In the genomic region with DNA sequence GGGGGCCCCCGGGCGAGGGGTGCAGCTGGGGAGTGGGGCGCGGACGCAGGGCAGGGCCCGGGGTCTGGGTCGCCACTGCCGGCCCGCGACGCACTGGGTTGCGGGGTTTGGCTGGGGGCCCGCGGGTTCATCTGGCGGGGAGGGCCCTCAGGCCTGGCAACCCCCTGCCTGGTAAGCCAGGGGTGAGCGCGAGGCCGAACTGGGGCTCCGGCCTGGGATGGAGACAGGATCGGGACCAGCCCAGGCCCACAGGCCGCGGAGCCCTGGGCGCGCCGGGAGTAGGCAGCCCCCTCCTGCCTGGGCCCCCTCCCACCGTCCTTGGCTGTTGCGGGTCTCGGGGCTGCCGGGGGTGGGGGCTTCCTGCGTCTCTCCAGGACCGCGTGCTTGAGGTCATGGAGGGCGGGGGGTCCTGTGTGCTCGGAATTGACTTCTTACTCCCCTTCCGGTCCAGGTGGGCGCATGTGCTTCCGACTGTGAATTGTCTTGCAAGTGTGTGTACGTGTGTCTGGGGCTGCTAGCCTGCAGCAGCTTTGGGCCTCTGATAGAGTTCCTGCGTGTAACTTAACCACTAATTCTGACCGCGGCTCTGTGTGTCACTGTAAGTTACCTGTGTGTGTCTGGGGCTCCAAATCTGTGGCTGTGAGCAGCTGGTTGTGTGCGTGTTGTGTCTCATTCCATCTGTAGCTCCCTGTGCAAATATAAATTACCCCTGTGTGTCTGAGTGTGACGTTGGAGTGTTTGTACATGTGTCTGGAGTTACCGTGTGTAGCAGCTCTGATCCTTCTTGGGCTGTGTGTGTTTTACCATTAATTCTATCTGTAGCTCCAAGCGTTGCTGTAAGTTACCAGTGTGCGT, we compare ENCODE assay signal across 8 cellular contexts. TPM values are rescaled to one million over a fixed set of nuclear protein-coding genes. Genes with fewer than 3 reads are reported as not detected.
DNase-seq lines count a peak whose midpoint lies in the region; ATAC-seq and TF ChIP-seq lines count a peak whose summit lies in the region.

No MANE protein-coding gene starts in this region.

- in situ Hi-C loops in SK-MEL-5 (cut with HindIII; ENCODE audit: low pct_unique_long_range_greater_than_20kb, low sequenced_read_pairs) = no loop called here

- H3K9me2 ChIP-seq in DOHH2 (replicated peaks; ENCODE audit: control insufficient read depth, low read length) = no peaks in the 10 kb centered on the region

- H3K27me3 Mint-ChIP-seq in activated naive CD8-positive, alpha-beta T cell treated with anti-CD3 and anti-CD28 coated beads, Interleukin-2, amount 50 U/mL, for 24 hours = no peaks in the 10 kb centered on the region

- no peak for TF ChIP-seq CTCF in DOHH2 (IDR thresholded peaks at IDR 0.05; ENCODE audit: low read depth, low read length, poor library complexity, severe bottlenecking)

- H3K27me3 ChIP-seq in DOHH2 (ENCODE audit: control insufficient read depth, low read length) = no peaks in the 10 kb centered on the region

- peaks cover 67% of the 10 kb centered on the region for H3K4me1 Mint-ChIP-seq in activated naive CD8-positive, alpha-beta T cell treated with anti-CD3 and anti-CD28 coated beads, Interleukin-2, amount 50 U/mL, for 24 hours

- H3K9me3 ChIP-seq in DOHH2 (ENCODE audit: control insufficient read depth, insufficient read depth, low read length) = no peaks in the 10 kb centered on the region

- peaks cover 64% of the 10 kb centered on the region for H3K79me2 ChIP-seq in DOHH2 (ENCODE audit: control insufficient read depth, low read length)

- H3K36me3 ChIP-seq in DOHH2 (ENCODE audit: control insufficient read depth, low read length) = peaks cover 49% of the 10 kb centered on the region

- ATAC-seq in HG03066 (IDR thresholded peaks at IDR 0.05; ENCODE audit: low read depth, unreplicated experiment) (peak; percentile 15), HG03196 (IDR thresholded peaks at IDR 0.05; ENCODE audit: unreplicated experiment) (no peak)
- ATAC-seq in activated naive CD8-positive, alpha-beta T cell treated with anti-CD3 and anti-CD28 coated beads, Interleukin-2, amount 50 U/mL, for 24 hours = peak; percentile 26

- DNase-seq in SK-MEL-5 (ENCODE audit: low read depth, low spot score) (peak; percentile 12), hepatic stellate cell (ENCODE audit: low spot score) (peak; percentile 63), skeletal muscle cell (ENCODE audit: low read depth) (peak; percentile 8), LoVo (ENCODE audit: low spot score) (no peak)
- peak; percentile 67 for DNase-seq in activated naive CD8-positive, alpha-beta T cell treated with anti-CD3 and anti-CD28 coated beads, Interleukin-2, amount 50 U/mL, for 24 hours

- peak overlapping the region; percentile 98 for H3K27ac Mint-ChIP-seq in activated naive CD8-positive, alpha-beta T cell treated with anti-CD3 and anti-CD28 coated beads, Interleukin-2, amount 50 U/mL, for 24 hours

- no peaks in the 10 kb centered on the region for H3K9me3 Mint-ChIP-seq in activated naive CD8-positive, alpha-beta T cell treated with anti-CD3 and anti-CD28 coated beads, Interleukin-2, amount 50 U/mL, for 24 hours

- peaks cover 19% of the 10 kb centered on the region for H3F3A ChIP-seq in DOHH2 (ENCODE audit: control insufficient read depth, insufficient read depth)

- H3K4me3 Mint-ChIP-seq in activated naive CD8-positive, alpha-beta T cell treated with anti-CD3 and anti-CD28 coated beads, Interleukin-2, amount 50 U/mL, for 24 hours = peak overlapping the region; percentile 100

- peak overlapping the region; percentile 96 for H3K4me3 ChIP-seq in DOHH2 (ENCODE audit: low read length)
- H3K4me3 ChIP-seq in skeletal muscle cell (ENCODE audit: low read depth, low read length) = peak overlapping the region; percentile 81

- peak overlapping the region; percentile 92 for H3K4me2 ChIP-seq in DOHH2 (ENCODE audit: low read length)

- H4K20me1 ChIP-seq in DOHH2 (ENCODE audit: control insufficient read depth, insufficient read depth, low read depth, low read length) = peaks cover 26% of the 10 kb centered on the region

- peaks cover 34% of the 10 kb centered on the region for H3K36me3 Mint-ChIP-seq in activated naive CD8-positive, alpha-beta T cell treated with anti-CD3 and anti-CD28 coated beads, Interleukin-2, amount 50 U/mL, for 24 hours (ENCODE audit: low read depth)

- peaks cover 62% of the 10 kb centered on the region for H3K4me1 ChIP-seq in DOHH2 (ENCODE audit: control insufficient read depth, low read length)

- H3K27ac ChIP-seq in DOHH2 (ENCODE audit: low read depth, low read length) = peak overlapping the region; percentile 78

RNA-seq across cellular contexts. Expression of gene GRAMD1A, which starts 0.8 kb away (rescaled TPM):
- total RNA-seq in SK-MEL-5 (2014; rRNA removed; shearing (Covaris generic)) = 18.8 and 20.6 TPM in 2 replicates
- polyA plus RNA-seq in SK-MEL-5 (2015; cell fraction: cytosol; rRNA removed) = 80.2 and 93.1 TPM in 2 replicates
- 71.9 and 92.5 TPM in 2 replicates for polyA plus RNA-seq in SK-MEL-5 (2015; cell fraction: nucleus; rRNA removed)

RNA-seq across cellular contexts. Expression of gene SCN1B, which starts 29.4 kb away (rescaled TPM):
- 0.21 and 1.3 TPM in 2 replicates for total RNA-seq in SK-MEL-5 (2014; rRNA removed; shearing (Covaris generic))
- 2.4 and 2.5 TPM in 2 replicates for polyA plus RNA-seq in SK-MEL-5 (2015; cell fraction: cytosol; rRNA removed)
- 0.62 and 3.0 TPM in 2 replicates for polyA plus RNA-seq in SK-MEL-5 (2015; cell fraction: nucleus; rRNA removed)

RNA-seq across cellular contexts. Expression of gene ZNF792, which starts 36.8 kb away (rescaled TPM):
- total RNA-seq in SK-MEL-5 (2014; rRNA removed; shearing (Covaris generic)) = 2.5 and 2.6 TPM in 2 replicates
- 0.79 and 1.2 TPM in 2 replicates for polyA plus RNA-seq in SK-MEL-5 (2015; cell fraction: cytosol; rRNA removed)
- 1.3 and 2.2 TPM in 2 replicates for polyA plus RNA-seq in SK-MEL-5 (2015; cell fraction: nucleus; rRNA removed)

RNA-seq across cellular contexts. Expression of gene HPN, which starts 40.6 kb away (rescaled TPM):
- not detected in 2 replicates for total RNA-seq in SK-MEL-5 (2014; rRNA removed; shearing (Covaris generic))
- polyA plus RNA-seq in SK-MEL-5 (2015; cell fraction: cytosol; rRNA removed) = not detected in 2 replicates
- polyA plus RNA-seq in SK-MEL-5 (2015; cell fraction: nucleus; rRNA removed) = not detected in 2 replicates
